In the genomic region with DNA sequence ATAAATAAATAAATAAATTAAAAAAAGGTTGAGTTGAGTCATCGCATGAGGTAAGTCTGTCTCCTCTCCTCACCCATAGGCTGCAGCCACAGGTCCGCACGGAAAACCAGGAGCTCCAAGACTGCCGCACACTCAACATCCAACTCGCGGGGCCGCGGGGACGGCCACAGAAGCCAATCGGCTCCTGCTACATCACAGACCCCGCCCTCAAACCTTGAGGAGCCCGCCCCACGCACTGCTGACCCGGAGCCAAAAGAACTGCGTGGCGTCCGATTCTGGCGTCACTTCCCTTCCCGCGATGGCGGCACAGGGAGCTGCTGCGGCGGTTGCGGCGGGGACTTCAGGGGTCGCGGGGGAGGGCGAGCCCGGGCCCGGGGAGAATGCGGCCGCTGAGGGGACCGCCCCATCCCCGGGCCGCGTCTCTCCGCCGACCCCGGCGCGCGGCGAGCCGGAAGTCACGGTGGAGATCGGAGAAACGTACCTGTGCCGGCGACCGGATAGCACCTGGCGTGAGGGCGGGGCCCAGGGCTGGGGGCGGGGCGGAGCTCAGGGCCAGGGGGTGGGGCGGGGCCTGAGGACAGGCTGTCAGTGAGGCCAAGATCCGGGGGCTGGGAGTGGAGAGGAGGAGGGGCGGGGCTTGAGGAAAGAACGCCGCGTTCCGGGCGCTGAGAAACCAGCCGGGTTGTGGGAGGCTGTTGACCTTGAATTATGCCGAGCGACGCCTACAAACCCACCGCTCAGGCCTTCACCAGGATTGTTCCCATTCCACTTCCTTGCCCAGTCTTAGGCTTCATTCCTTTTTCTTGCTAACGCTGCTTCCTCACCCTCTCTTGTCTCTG, we compare ENCODE assay signal across 8 cellular contexts. TPM values are rescaled to one million over a fixed set of nuclear protein-coding genes. Genes with fewer than 3 reads are reported as not detected.
DNase-seq lines count a peak whose midpoint lies in the region; ATAC-seq and TF ChIP-seq lines count a peak whose summit lies in the region.

Gene KAT8 (plus strand): TSS at position 281 of the 839 bp plus-strand sequence. CDS start 18 bp downstream, at position 299.

- H3K9me1 ChIP-seq in IMR-90 (ENCODE audit: insufficient read depth, low read length), result peaks cover 3% of the 10 kb centered on the region; the same call in 1 of the 2 replicates

- no peak for TF ChIP-seq RAD21 in IMR-90 (IDR thresholded peaks at IDR 0.05; ENCODE audit: low read length)

- peak within 1 kb of the TSS; percentile 61 for H3K27ac ChIP-seq in IMR-90 (ENCODE audit: insufficient read depth, low read length)

- peaks cover 22% of the 10 kb centered on the region for H3K36me3 ChIP-seq in IMR-90 (ENCODE audit: control insufficient read depth, insufficient read depth, low read length)
- H3K36me3 ChIP-seq in mucosa of descending colon (ENCODE audit: low read depth), result peaks cover 4% of the 10 kb centered on the region

- no peak within 1 kb of the TSS for H2BK20ac ChIP-seq in IMR-90 (ENCODE audit: low read depth, low read length)

- no peak within 1 kb of the TSS for H2BK15ac ChIP-seq in IMR-90 (ENCODE audit: low read depth, low read length)

- peak within 1 kb of the TSS; percentile 89 for H2AK9ac ChIP-seq in IMR-90 (replicated peaks; ENCODE audit: low read depth, low read length, poor library complexity)

- H3K4me1 ChIP-seq in IMR-90 (ENCODE audit: control insufficient read depth, insufficient read depth, low read length) (0 out of 2 replicates have a peak, but pooled peaks cover 3% of the 10 kb centered on the region), mucosa of descending colon (ENCODE audit: low read depth) (peaks cover 34% of the 10 kb centered on the region)

- peak within 1 kb of the TSS; percentile 59 for H3K56ac ChIP-seq in IMR-90 (ENCODE audit: extremely low read depth, insufficient read depth, low read length)

- TF ChIP-seq CTCF in IMR-90 (conservative IDR thresholded peaks at IDR 0.05; ENCODE audit: low read depth, low read length) (no peak), epithelial cell of esophagus (IDR thresholded peaks at IDR 0.05; ENCODE audit: insufficient read depth, low read depth, low read length, missing control alignments) (no peak), mucosa of descending colon (IDR thresholded peaks at IDR 0.05) (no peak)

- peak within 1 kb of the TSS; percentile 76 for H3K23ac ChIP-seq in IMR-90 (ENCODE audit: low read depth, low read length)

- CTCF ChIA-PET in IMR-90 (lab: Yijun Ruan, JAX), result interaction anchor here (0.6 to 1.1 kb wide), 3 partner anchors 10 to 25 kb away, joined by 3 to 5 read pairs (median 3); no protein-coding TSS in a partner anchor

- H2BK5ac ChIP-seq in IMR-90 (ENCODE audit: low read depth, low read length, poor library complexity, severe bottlenecking), result peak within 1 kb of the TSS; percentile 23

- H4K8ac ChIP-seq in IMR-90 (ENCODE audit: low read depth in 2 of 2, low read length in 2 of 2), result peak within 1 kb of the TSS; percentile 75 to 82

- 0% methylated on average over 21 of the region's 68 CpGs; no CpG with 5 or more reads in 1 of the 2 experiments for WGBS in IMR-90 (ENCODE audit: extremely low coverage in 2 of 2, insufficient read length in 1 of 2), 2 experiments

- H3K9me3 ChIP-seq in IMR-90 (ENCODE audit: control insufficient read depth, insufficient read depth, low read length) (no peaks in the 10 kb centered on the region), mucosa of descending colon (no peaks in the 10 kb centered on the region)

- H3K18ac ChIP-seq in IMR-90 (ENCODE audit: low read depth, low read length), result peak within 1 kb of the TSS; percentile 51; the same call in 1 of the 2 replicates

- peaks cover 9% of the 10 kb centered on the region for H4K20me1 ChIP-seq in IMR-90 (ENCODE audit: insufficient read depth, low read length)

- dilution Hi-C loops in IMR-90 (cut with HindIII; ENCODE audit: low sequenced_read_pairs, unreplicated experiment), result no loop called here

- H2BK120ac ChIP-seq in IMR-90 (ENCODE audit: low read depth, low read length), result no peak within 1 kb of the TSS

- POLR2A ChIA-PET in IMR-90 (lab: Charles Lee; ENCODE audit: unreplicated experiment), result interaction anchor here (0.5 to 1.2 kb wide), 7 partner anchors 11 to 454 kb away, joined by 3 to 8 read pairs (median 4); no protein-coding TSS in a partner anchor

- BruUV-seq in IMR-90 (replicated peaks; lab: Mats Ljungman, UMichigan), result no TSS peak

- H4K5ac ChIP-seq in IMR-90 (ENCODE audit: low read depth, low read length), result peak within 1 kb of the TSS; percentile 53

- H3K4me2 ChIP-seq in IMR-90 (ENCODE audit: low read depth, low read length), result peak within 1 kb of the TSS; percentile 86

- H3K9ac ChIP-seq in IMR-90 (ENCODE audit: low read depth, low read length), result peak within 1 kb of the TSS; percentile 79

- in situ Hi-C loops in IMR-90 (cut with MboI; ENCODE audit: low sequenced_read_pairs), result no loop called here

- H3K4me3 ChIP-seq in IMR-90 (ENCODE audit: insufficient read depth, low read depth, low read length) (peak within 1 kb of the TSS; percentile 66), epithelial cell of esophagus (ENCODE audit: low read length) (peak within 1 kb of the TSS; percentile 80), mucosa of descending colon (peak within 1 kb of the TSS; percentile 50)

- DNase-seq in DMS 273 (lab: John Stamatoyannopoulos, UW; ENCODE audit: unreplicated experiment) (peak; percentile 100), IMR-90 (peak; percentile 97), OCI-M1 (lab: John Stamatoyannopoulos, UW) (peak; percentile 99), activated T-cell treated with anti-CD3 and anti-CD28 coated beads for 24 hours (ENCODE audit: low read depth) (peak; percentile 95), epithelial cell of esophagus (ENCODE audit: low read depth) (peak; percentile 100), mucosa of descending colon (peak; percentile 98 to 99 (median 99))
- peak; percentile 95 for DNase-seq in stimulated activated CD8-positive, alpha-beta memory T cell treated with anti-CD3 and anti-CD28 coated beads, Interleukin-4, amount 100 ng/mL, for 24 hours (ENCODE audit: low read depth)

- peak; percentile 86 for ATAC-seq in GM21528 (IDR thresholded peaks at IDR 0.05; ENCODE audit: low FRiP score, unreplicated experiment)
- peak; percentile 95 for ATAC-seq in IMR-90 (ENCODE audit: low read depth)
- ATAC-seq in mucosa of descending colon, result peak; percentile 96

- H3K27me3 ChIP-seq in IMR-90 (ENCODE audit: control insufficient read depth, insufficient read depth, low read length), result no peaks in the 10 kb centered on the region

- peak within 1 kb of the TSS; percentile 65 for H3K4ac ChIP-seq in IMR-90 (ENCODE audit: low read depth, low read length)

- peak within 1 kb of the TSS; percentile 51 for H3K14ac ChIP-seq in IMR-90 (replicated peaks; ENCODE audit: low read depth, low read length)

- peak within 1 kb of the TSS; percentile 67; the same call in 1 of the 2 replicates for H4K91ac ChIP-seq in IMR-90 (ENCODE audit: insufficient read depth, low read depth, low read length)

- peak within 1 kb of the TSS; percentile 93 for H2AFZ ChIP-seq in IMR-90 (replicated peaks; ENCODE audit: low read length, poor library complexity)

- peak; percentile 80 for TF ChIP-seq POLR2A in IMR-90 (IDR thresholded peaks at IDR 0.05; ENCODE audit: low read depth, low read length)

- H3K79me1 ChIP-seq in IMR-90 (ENCODE audit: low read depth in 1 of 2, low read length in 2 of 2), result peaks cover 22 to 50% of the 10 kb centered on the region in 2 experiments

- intact Hi-C loops in IMR-90 (cut with micrococcal nuclease) (loop anchor here (2.0 kb wide), 1 partner anchor 25 kb away; no protein-coding TSS in a partner anchor), mucosa of descending colon (cut with DNase I, micrococcal nuclease) (no loop called here)

- peak within 1 kb of the TSS; percentile 76 for H2AK5ac ChIP-seq in IMR-90 (ENCODE audit: low read depth, low read length)

TF ChIP-seq in IMR-90, 13 proteins besides CTCF, POLR2A, EP300 and RAD21 (continues in another document):
- TF ChIP-seq NFE2L2 (IDR thresholded peaks at IDR 0.05; ENCODE audit: low read depth, low read length), result 0 out of 2 replicates have a peak, but pooled peaks have one; percentile 16
- TF ChIP-seq RFX5 (IDR thresholded peaks at IDR 0.05; ENCODE audit: low read depth, low read length), result no peak
- no peak for TF ChIP-seq MAFK (IDR thresholded peaks at IDR 0.05; ENCODE audit: low read depth, low read length)
- no peak for TF ChIP-seq CEBPB (IDR thresholded peaks at IDR 0.05; ENCODE audit: low read depth, low read length)
- TF ChIP-seq RCOR1 (IDR thresholded peaks at IDR 0.05; ENCODE audit: insufficient replicate concordance, low read length), result peak; percentile 13
- no peak for TF ChIP-seq SMC3 (IDR thresholded peaks at IDR 0.05; ENCODE audit: low read depth, low read length)
- peak; percentile 65 for TF ChIP-seq MAZ (IDR thresholded peaks at IDR 0.05; ENCODE audit: borderline replicate concordance, low read depth, low read length)
- no peak for TF ChIP-seq FOS (IDR thresholded peaks at IDR 0.05; ENCODE audit: low read depth, low read length)
- no peak for TF ChIP-seq BHLHE40 (IDR thresholded peaks at IDR 0.05; ENCODE audit: low read depth, low read length)
- peak; percentile 17; the same call in 1 of the 2 replicates for TF ChIP-seq MXI1 (IDR thresholded peaks at IDR 0.05; ENCODE audit: borderline replicate concordance, low read depth, low read length)
- no peak for TF ChIP-seq ELK1 (IDR thresholded peaks at IDR 0.05; ENCODE audit: borderline replicate concordance, low read depth, low read length)
- TF ChIP-seq CHD1 (IDR thresholded peaks at IDR 0.05; ENCODE audit: low read depth, low read length), result 0 out of 2 replicates have a peak, but pooled peaks have one; percentile 3

RNA-seq across cellular contexts. Expression of gene KAT8, which starts in this region (rescaled TPM):
- 18.9 and 19.4 TPM in 2 replicates for total RNA-seq in IMR-90 (2012; rRNA removed)
- 27.4 and 28.4 TPM in 2 replicates for polyA plus RNA-seq in IMR-90 (2012; rRNA removed)
- polyA plus RNA-seq in IMR-90 (2012; cell fraction: cytosol; rRNA removed), result 20.8 and 21.6 TPM in 2 replicates
- polyA plus RNA-seq in IMR-90 (2012; cell fraction: nucleus; rRNA removed; ENCODE audit: low replicate concordance), result 55.3 and 65.5 TPM in 2 replicates
- total RNA-seq in mucosa of descending colon, result 10 to 100 TPM; 61.1 to 83.1 (median 69.6) TPM

Comparison
In these comparisons a context has a peak if more than half of its experiments do, and no peak if none do; other contexts are left out.
1. Peak in every context shown above with its lines: DNase-seq, ATAC-seq, H3K4me3 ChIP-seq and H3K27ac ChIP-seq.